In the genomic region with DNA sequence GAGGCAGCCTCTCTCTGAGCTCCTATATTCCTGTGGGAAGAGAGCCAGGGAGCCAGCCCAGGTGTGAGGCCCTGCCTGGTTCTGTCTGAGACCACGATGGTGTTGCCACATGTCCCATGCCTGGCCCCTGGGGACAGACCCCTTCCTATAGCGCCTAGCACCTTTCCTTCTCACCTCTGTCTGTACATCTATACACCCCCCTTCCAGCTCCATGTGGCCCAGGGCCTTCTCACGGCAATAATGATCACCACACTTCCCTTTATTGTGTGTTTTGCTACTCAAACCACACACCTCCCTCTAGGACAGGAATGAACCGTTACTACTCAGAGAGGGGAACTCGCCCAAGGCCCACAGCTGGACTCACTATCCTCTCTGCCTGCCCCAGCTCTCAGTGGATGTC, we compare ENCODE assay signal across 2 cellular contexts.
TF ChIP-seq lines count a peak whose summit lies in the region.

No MANE protein-coding gene starts in this region.

TF ChIP-seq in IMR-90, 13 proteins besides CTCF, POLR2A, EP300 and RAD21:
- TF ChIP-seq MAFK (IDR thresholded peaks at IDR 0.05; ENCODE audit: low read depth, low read length) (no peak), USF2 (IDR thresholded peaks at IDR 0.05; ENCODE audit: low read depth, low read length) (no peak), NFE2L2 (IDR thresholded peaks at IDR 0.05; ENCODE audit: low read depth, low read length) (no peak), RCOR1 (IDR thresholded peaks at IDR 0.05; ENCODE audit: insufficient replicate concordance, low read length) (no peak)

TF ChIP-seq in GM12878, 131 proteins besides CTCF, POLR2A, EP300 and RAD21:
- TF ChIP-seq TCF3 (IDR thresholded peaks at IDR 0.05; ENCODE audit: borderline replicate concordance, insufficient read depth, low read depth, low read length) (0 out of 2 replicates have a peak, but pooled peaks have one; percentile 2), SIN3A (IDR thresholded peaks at IDR 0.05; ENCODE audit: low read depth, low read length) (0 out of 2 replicates have a peak, but pooled peaks have one; percentile 34), JUND (IDR thresholded peaks at IDR 0.05; ENCODE audit: low read depth, low read length) (peak; percentile 22; the same call in 1 of the 2 replicates), SRF (IDR thresholded peaks at IDR 0.05; ENCODE audit: low read depth in 2 of 2, low read length in 2 of 2) (no peak), NR2F1 (conservative IDR thresholded peaks at IDR 0.05) (0 out of 2 replicates have a peak, but pooled peaks have one; percentile 39), BCL11A (IDR thresholded peaks at IDR 0.05; ENCODE audit: low read depth, low read length) (0 out of 2 replicates have a peak, but pooled peaks have one; percentile 38), MAX (IDR thresholded peaks at IDR 0.05; ENCODE audit: low read depth, low read length) (peak; percentile 67; the same call in 1 of the 2 replicates), ZNF24 (IDR thresholded peaks at IDR 0.05) (peak; percentile 92), SPI1 (IDR thresholded peaks at IDR 0.05; ENCODE audit: borderline replicate concordance, insufficient read depth, low read depth, low read length) (peak; percentile 89), GATAD2B (conservative IDR thresholded peaks at IDR 0.05; ENCODE audit: low read depth) (peak; percentile 63), CREM (IDR thresholded peaks at IDR 0.05; ENCODE audit: low read depth) (no peak), MEF2B (IDR thresholded peaks at IDR 0.05; ENCODE audit: partially characterized antibody, poor library complexity, severe bottlenecking) (peak; percentile 92), NBN (IDR thresholded peaks at IDR 0.05) (peak; percentile 52; the same call in 1 of the 2 replicates), KDM1A (IDR thresholded peaks at IDR 0.05; ENCODE audit: borderline replicate concordance) (no peak), BHLHE40 (IDR thresholded peaks at IDR 0.05; ENCODE audit: borderline replicate concordance in 1 of 2, low read depth in 2 of 2, low read length in 1 of 2) (peak in 1 of 2 experiments; percentile 25; a peak in 2 of 4 replicates), IKZF1 (conservative IDR thresholded peaks at IDR 0.05) (peak; percentile 88), SMAD1 (IDR thresholded peaks at IDR 0.05; ENCODE audit: low read depth, partially characterized antibody) (no peak), CBX5 (IDR thresholded peaks at IDR 0.05; ENCODE audit: low read depth) (no peak), TCF12 (IDR thresholded peaks at IDR 0.05; ENCODE audit: low read depth, low read length) (0 out of 2 replicates have a peak, but pooled peaks have one; percentile 46), HDGF (IDR thresholded peaks at IDR 0.05) (peak; percentile 87), MLLT1 (IDR thresholded peaks at IDR 0.05) (peak; percentile 16; the same call in 1 of the 2 replicates), E2F8 (IDR thresholded peaks at IDR 0.05; ENCODE audit: low read depth, partially characterized antibody) (no peak), CBFB (IDR thresholded peaks at IDR 0.05; ENCODE audit: low read depth) (no peak), RUNX3 (IDR thresholded peaks at IDR 0.05; ENCODE audit: low read length) (peak; percentile 84), CHD2 (IDR thresholded peaks at IDR 0.05; ENCODE audit: borderline replicate concordance, low read depth, low read length) (peak; percentile 24; the same call in 1 of the 2 replicates), RAD51 (IDR thresholded peaks at IDR 0.05) (0 out of 2 replicates have a peak, but pooled peaks have one; percentile 12), ZBTB40 (IDR thresholded peaks at IDR 0.05; ENCODE audit: borderline replicate concordance) (no peak), FOS (IDR thresholded peaks at IDR 0.05; ENCODE audit: borderline replicate concordance, extremely low read depth, insufficient read length) (no peak), MTA2 (IDR thresholded peaks at IDR 0.05; ENCODE audit: low read depth) (peak; percentile 57; the same call in 1 of the 2 replicates), ZSCAN29 (IDR thresholded peaks at IDR 0.05) (no peak), PAX8 (IDR thresholded peaks at IDR 0.05) (no peak), RCOR1 (conservative IDR thresholded peaks at IDR 0.05; ENCODE audit: low read depth, low read length) (0 out of 2 replicates have a peak, but pooled peaks have one; percentile 32), PAX5 (IDR thresholded peaks at IDR 0.05; ENCODE audit: borderline replicate concordance, low read depth, low read length) (peak; percentile 17; the same call in 1 of the 2 replicates), RB1 (IDR thresholded peaks at IDR 0.05; ENCODE audit: borderline replicate concordance) (no peak), IKZF2 (IDR thresholded peaks at IDR 0.05) (peak; percentile 78 to 85; a peak in 3 of 4 replicates), POLR2AphosphoS5 (IDR thresholded peaks at IDR 0.05; ENCODE audit: low read length) (0 out of 2 replicates have a peak, but pooled peaks have one; percentile 24), DPF2 (IDR thresholded peaks at IDR 0.05) (peak; percentile 40; the same call in 1 of the 2 replicates), BRCA1 (IDR thresholded peaks at IDR 0.05; ENCODE audit: low read depth, low read length) (no peak)
- TF ChIP-seq, protein P1, sequence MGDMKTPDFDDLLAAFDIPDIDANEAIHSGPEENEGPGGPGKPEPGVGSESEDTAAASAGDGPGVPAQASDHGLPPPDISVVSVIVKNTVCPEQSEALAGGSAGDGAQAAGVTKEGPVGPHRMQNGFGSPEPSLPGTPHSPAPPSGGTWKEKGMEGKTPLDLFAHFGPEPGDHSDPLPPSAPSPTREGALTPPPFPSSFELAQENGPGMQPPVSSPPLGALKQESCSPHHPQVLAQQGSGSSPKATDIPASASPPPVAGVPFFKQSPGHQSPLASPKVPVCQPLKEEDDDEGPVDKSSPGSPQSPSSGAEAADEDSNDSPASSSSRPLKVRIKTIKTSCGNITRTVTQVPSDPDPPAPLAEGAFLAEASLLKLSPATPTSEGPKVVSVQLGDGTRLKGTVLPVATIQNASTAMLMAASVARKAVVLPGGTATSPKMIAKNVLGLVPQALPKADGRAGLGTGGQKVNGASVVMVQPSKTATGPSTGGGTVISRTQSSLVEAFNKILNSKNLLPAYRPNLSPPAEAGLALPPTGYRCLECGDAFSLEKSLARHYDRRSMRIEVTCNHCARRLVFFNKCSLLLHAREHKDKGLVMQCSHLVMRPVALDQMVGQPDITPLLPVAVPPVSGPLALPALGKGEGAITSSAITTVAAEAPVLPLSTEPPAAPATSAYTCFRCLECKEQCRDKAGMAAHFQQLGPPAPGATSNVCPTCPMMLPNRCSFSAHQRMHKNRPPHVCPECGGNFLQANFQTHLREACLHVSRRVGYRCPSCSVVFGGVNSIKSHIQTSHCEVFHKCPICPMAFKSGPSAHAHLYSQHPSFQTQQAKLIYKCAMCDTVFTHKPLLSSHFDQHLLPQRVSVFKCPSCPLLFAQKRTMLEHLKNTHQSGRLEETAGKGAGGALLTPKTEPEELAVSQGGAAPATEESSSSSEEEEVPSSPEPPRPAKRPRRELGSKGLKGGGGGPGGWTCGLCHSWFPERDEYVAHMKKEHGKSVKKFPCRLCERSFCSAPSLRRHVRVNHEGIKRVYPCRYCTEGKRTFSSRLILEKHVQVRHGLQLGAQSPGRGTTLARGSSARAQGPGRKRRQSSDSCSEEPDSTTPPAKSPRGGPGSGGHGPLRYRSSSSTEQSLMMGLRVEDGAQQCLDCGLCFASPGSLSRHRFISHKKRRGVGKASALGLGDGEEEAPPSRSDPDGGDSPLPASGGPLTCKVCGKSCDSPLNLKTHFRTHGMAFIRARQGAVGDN (IDR thresholded peaks at IDR 0.05) = peak; percentile 83
- TF ChIP-seq, protein P2, sequence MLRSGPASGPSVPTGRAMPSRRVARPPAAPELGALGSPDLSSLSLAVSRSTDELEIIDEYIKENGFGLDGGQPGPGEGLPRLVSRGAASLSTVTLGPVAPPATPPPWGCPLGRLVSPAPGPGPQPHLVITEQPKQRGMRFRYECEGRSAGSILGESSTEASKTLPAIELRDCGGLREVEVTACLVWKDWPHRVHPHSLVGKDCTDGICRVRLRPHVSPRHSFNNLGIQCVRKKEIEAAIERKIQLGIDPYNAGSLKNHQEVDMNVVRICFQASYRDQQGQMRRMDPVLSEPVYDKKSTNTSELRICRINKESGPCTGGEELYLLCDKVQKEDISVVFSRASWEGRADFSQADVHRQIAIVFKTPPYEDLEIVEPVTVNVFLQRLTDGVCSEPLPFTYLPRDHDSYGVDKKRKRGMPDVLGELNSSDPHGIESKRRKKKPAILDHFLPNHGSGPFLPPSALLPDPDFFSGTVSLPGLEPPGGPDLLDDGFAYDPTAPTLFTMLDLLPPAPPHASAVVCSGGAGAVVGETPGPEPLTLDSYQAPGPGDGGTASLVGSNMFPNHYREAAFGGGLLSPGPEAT (IDR thresholded peaks at IDR 0.05; ENCODE audit: low read depth) = peak; percentile 74; the same call in 1 of the 2 replicates
